Comparison of ENCODE assay signal across 8 cellular contexts in genomic region chr3:16480861-16481569, GRCh38. TPM values are rescaled to one million over a fixed set of nuclear protein-coding genes. Genes with fewer than 3 reads are reported as not detected.
DNase-seq lines count a peak whose midpoint lies in the region; ATAC-seq, FAIRE-seq and TF ChIP-seq lines count a peak whose summit lies in the region.

No MANE protein-coding gene starts in this region.

- TF ChIP-seq CTCF in OCI-LY1 (IDR thresholded peaks at IDR 0.05; ENCODE audit: low read length) (no peak), fibroblast of pulmonary artery (IDR thresholded peaks at IDR 0.05; ENCODE audit: low read length, missing control alignments) (no peak)

- no peaks in the 10 kb centered on the region for H3K27me3 ChIP-seq in OCI-LY1 (ENCODE audit: insufficient read depth, low read length)

- no peaks in the 10 kb centered on the region for H3F3A ChIP-seq in OCI-LY1 (ENCODE audit: insufficient read depth, low read length)

- no peak overlapping the region for H2AFZ ChIP-seq in OCI-LY1 (ENCODE audit: low read length)

- H3K9me2 ChIP-seq in OCI-LY1 (ENCODE audit: low read depth, low read length), result no peaks in the 10 kb centered on the region

- H3K36me3 ChIP-seq in OCI-LY1 (ENCODE audit: insufficient read depth, low read length), result peaks cover 92% of the 10 kb centered on the region

- peak overlapping the region; percentile 36 for H3K4me3 ChIP-seq in OCI-LY1 (ENCODE audit: low read depth, low read length, poor library complexity, severe bottlenecking)
- H3K4me3 ChIP-seq in fibroblast of pulmonary artery (replicated peaks; ENCODE audit: low read depth, low read length), result no peak overlapping the region

- peaks cover 100% of the 10 kb centered on the region for H3K79me2 ChIP-seq in OCI-LY1 (ENCODE audit: insufficient read depth, low read length)

- no peaks in the 10 kb centered on the region for H4K20me1 ChIP-seq in OCI-LY1 (ENCODE audit: insufficient read depth, low read length)

- peak; percentile 89 for FAIRE-seq in GM19239 (lab: Jason Lieb, UNC)

- H3K4me1 ChIP-seq in OCI-LY1 (ENCODE audit: insufficient read depth, low read length, severe bottlenecking), result peaks cover 57% of the 10 kb centered on the region

- H3K9ac ChIP-seq in OCI-LY1 (ENCODE audit: low read length), result peak overlapping the region; percentile 37; the same call in 1 of the 2 replicates

- ATAC-seq in GM19463 (IDR thresholded peaks at IDR 0.05; ENCODE audit: unreplicated experiment) (no peak), HG02938 (IDR thresholded peaks at IDR 0.05; ENCODE audit: unreplicated experiment) (no peak)

- no peaks in the 10 kb centered on the region for H3K9me3 ChIP-seq in OCI-LY1 (ENCODE audit: low read length)

- peak overlapping the region; percentile 49 for H3K4me2 ChIP-seq in OCI-LY1 (ENCODE audit: low read length)

- H3K27ac ChIP-seq in OCI-LY1 (ENCODE audit: low read depth, low read length, poor library complexity, severe bottlenecking), result peak overlapping the region; percentile 90

- peak; percentile 55 for DNase-seq in A172 (ENCODE audit: low spot score)
- DNase-seq in GM19239 (ENCODE audit: insufficient read length, low spot score), result no peak
- peak; percentile 69 for DNase-seq in fibroblast of pulmonary artery (ENCODE audit: low read depth)
- no peak for DNase-seq in AML-193 (lab: John Stamatoyannopoulos, UW)
- no peak for DNase-seq in putamen (ENCODE audit: low spot score)

RNA-seq across cellular contexts. Expression of gene RFTN1, which starts 32.5 kb away (rescaled TPM):
- total RNA-seq in A172 (2014; rRNA removed; shearing (Covaris generic)), result 46.1 and 52.1 TPM in 2 replicates

Comparison
In these comparisons a context has a peak if more than half of its experiments do, and no peak if none do; other contexts are left out.
1. DNase-seq: peak in A172 (single experiment) and fibroblast of pulmonary artery (single experiment); none in GM19239 (single experiment), AML-193 (0 of 2) and putamen (single experiment).